8 cellular contexts compared by ENCODE assay signal in genomic region chr13:80083516-80084085, GRCh38.
DNase-seq lines count a peak whose midpoint lies in the region; ATAC-seq, FAIRE-seq and TF ChIP-seq lines count a peak whose summit lies in the region.

No MANE protein-coding gene starts in this region.

- H2AFZ ChIP-seq in mammary epithelial cell (ENCODE audit: low read depth, low read length): peak overlapping the region; percentile 49

- no peak for FAIRE-seq in frontal cortex (lab: Jason Lieb, UNC)

- H3K9me3 ChIP-seq in HUES64 (ENCODE audit: insufficient read depth, low read depth, low read length) (no peaks in the 10 kb centered on the region), mammary epithelial cell (replicated peaks; ENCODE audit: insufficient read depth, low read length) (no peaks in the 10 kb centered on the region), thoracic aorta (no peaks in the 10 kb centered on the region)

- H3K9ac ChIP-seq in HUES64 (ENCODE audit: low read depth, low read length) (peak overlapping the region; percentile 22; the same call in 1 of the 2 replicates), mammary epithelial cell (ENCODE audit: insufficient read depth, low read length) (no peak overlapping the region)

- no peak for DNase-seq in mammary epithelial cell
- peak; percentile 27 for DNase-seq in medulla oblongata (ENCODE audit: extremely low spot score)
- no peak for DNase-seq in thoracic aorta (ENCODE audit: low spot score)
- no peak for DNase-seq in frontal cortex (ENCODE audit: low spot score in 2 of 2)
- DNase-seq in stimulated activated CD4-positive, alpha-beta T cell treated with anti-CD3 and anti-CD28 coated beads, Interleukin-2, amount 100 ng/mL, for 48 hours: no peak

- intact Hi-C loops in mammary epithelial cell (cut with micrococcal nuclease): loop anchor here (2.0 kb wide), 1 partner anchor 43 kb away; no protein-coding TSS in a partner anchor

- H3K4me3 ChIP-seq in HUES64 (ENCODE audit: low read length): no peak overlapping the region
- no peak overlapping the region for H3K4me3 ChIP-seq in mammary epithelial cell (replicated peaks in 1 of 3; ENCODE audit: insufficient read depth in 1 of 3, low read depth in 2 of 3, low read length in 3 of 3)
- H3K4me3 ChIP-seq in thoracic aorta: peak overlapping the region; percentile 36

- 84% methylated on average over 7 of the region's 7 CpGs for WGBS in HUES64
- 9% methylated on average over 7 of the region's 7 CpGs for WGBS in mammary epithelial cell (ENCODE audit: low coverage, missing lambda C conversion rate)

- H3K27me3 ChIP-seq in HUES64 (ENCODE audit: insufficient read depth, low read length): no peaks in the 10 kb centered on the region
- H3K27me3 ChIP-seq in mammary epithelial cell (ENCODE audit: insufficient read depth, low read length): no peaks in the 10 kb centered on the region
- H3K27me3 ChIP-seq in thoracic aorta (replicated peaks; ENCODE audit: insufficient read depth): no peaks in the 10 kb centered on the region

- H3K36me3 ChIP-seq in HUES64 (ENCODE audit: insufficient read depth, low read length) (no peaks in the 10 kb centered on the region), mammary epithelial cell (ENCODE audit: insufficient read depth, low read length) (no peaks in the 10 kb centered on the region), thoracic aorta (no peaks in the 10 kb centered on the region)

- ATAC-seq in thoracic aorta (ENCODE audit: insufficient number of reproducible peaks, low FRiP score, low read depth): peak; percentile 62
- ATAC-seq in HG03460 (IDR thresholded peaks at IDR 0.05; ENCODE audit: unreplicated experiment): no peak
- ATAC-seq in GM19467 (IDR thresholded peaks at IDR 0.05; ENCODE audit: unreplicated experiment): no peak

- no TSS peak for BruUV-seq in mammary epithelial cell (replicated peaks; lab: Mats Ljungman, UMichigan)

- H3K4me1 ChIP-seq in HUES64 (ENCODE audit: insufficient read depth, low read length): peaks cover 38% of the 10 kb centered on the region
- H3K4me1 ChIP-seq in mammary epithelial cell (ENCODE audit: insufficient read depth, low read length): peaks cover 48% of the 10 kb centered on the region
- H3K4me1 ChIP-seq in thoracic aorta (ENCODE audit: control insufficient read depth in 1 of 2, low read depth in 2 of 2): peaks cover 5 to 16% of the 10 kb centered on the region in 2 donors

- H3K4me2 ChIP-seq in mammary epithelial cell (ENCODE audit: insufficient read depth, low read depth, low read length): peak overlapping the region; percentile 27

- in situ Hi-C loops in mammary epithelial cell (cut with MboI; ENCODE audit: low sequenced_read_pairs in 2 of 2): no loop called here

- H3K27ac ChIP-seq in HUES64 (ENCODE audit: low read depth, low read length): no peak overlapping the region
- H3K27ac ChIP-seq in mammary epithelial cell (ENCODE audit: insufficient read depth, low read depth, low read length): peak overlapping the region; percentile 63
- H3K27ac ChIP-seq in thoracic aorta: peak overlapping the region; percentile 28 to 52

- no peak for TF ChIP-seq CTCF in mammary epithelial cell (conservative IDR thresholded peaks at IDR 0.05 in 1 of 2, IDR thresholded peaks at IDR 0.05 in 1 of 2; ENCODE audit: extremely low read depth in 1 of 2, insufficient read depth in 1 of 2, low read depth in 1 of 2, low read length in 2 of 2)
- TF ChIP-seq CTCF in thoracic aorta (IDR thresholded peaks at IDR 0.05): no peak

- H3K79me2 ChIP-seq in mammary epithelial cell (ENCODE audit: insufficient read depth, low read length): no peaks in the 10 kb centered on the region

- CTCF ChIA-PET in mammary epithelial cell (lab: Charles Lee; ENCODE audit: low non-redundant PET): no interaction called here

- dilution Hi-C loops in mammary epithelial cell (cut with HindIII; ENCODE audit: low sequenced_read_pairs): no loop called here

- H4K20me1 ChIP-seq in mammary epithelial cell (ENCODE audit: insufficient read depth, low read length): no peaks in the 10 kb centered on the region
